Comparison of ENCODE assay signal across 8 cellular contexts in genomic region chr18:67199993-67200617, GRCh38.
DNase-seq lines count a peak whose midpoint lies in the region; TF ChIP-seq lines count a peak whose summit lies in the region.

No MANE protein-coding gene starts in this region.

- TF ChIP-seq POLR2A in esophagus squamous epithelium (IDR thresholded peaks at IDR 0.05) (no peak), ovary (IDR thresholded peaks at IDR 0.05) (no peak)

- H3K27ac ChIP-seq in 22Rv1 (no peak overlapping the region), esophagus squamous epithelium (no peak overlapping the region), ovary (no peak overlapping the region)

- intact Hi-C loops in esophagus squamous epithelium (cut with DNase I) (loop anchor here (10.0 kb wide), 1 partner anchor 95 kb away; no protein-coding TSS in a partner anchor), ovary (cut with DNase I) (no loop called here)

- DNase-seq in GM10266 (ENCODE audit: extremely low spot score) (peak; percentile 29), HEK293T (ENCODE audit: extremely low spot score) (peak; percentile 6), LNCaP clone FGC (ENCODE audit: low read depth) (peak; percentile 39), RKO (ENCODE audit: low spot score) (peak; percentile 70), esophagus squamous epithelium (lab: John Stamatoyannopoulos, UW) (no peak), non-pigmented ciliary epithelial cell (ENCODE audit: low read depth) (peak; percentile 36), ovary (no peak)

- TF ChIP-seq EP300 in ovary (IDR thresholded peaks at IDR 0.05) = no peak

- WGBS in esophagus squamous epithelium, 2 donors = 41 to 49% methylated on average over 3 of the region's 3 CpGs
- 32 to 42% (median 38%) methylated on average over 3 of the region's 3 CpGs for WGBS in ovary, 3 donors

- CTCF ChIA-PET in HEK293T (lab: Yijun Ruan, JAX) = interaction anchor here (0.6 to 1.3 kb wide), 3 partner anchors 15 to 96 kb away, joined by 3 to 5 read pairs (median 4); no protein-coding TSS in a partner anchor

- H3K4me3 ChIP-seq in LNCaP clone FGC (ENCODE audit: low read depth, low read length) (no peak overlapping the region), esophagus squamous epithelium (no peak overlapping the region), ovary (no peak overlapping the region)

- peak; percentile 72 for TF ChIP-seq CTCF in 22Rv1 (IDR thresholded peaks at IDR 0.05)
- peak; percentile 70 for TF ChIP-seq CTCF in GM10266 (IDR thresholded peaks at IDR 0.05; ENCODE audit: control insufficient read depth, insufficient read depth, low read depth, missing control alignments)
- TF ChIP-seq CTCF in LNCaP clone FGC (IDR thresholded peaks at IDR 0.05; ENCODE audit: control insufficient read depth, extremely low read depth, insufficient read depth) = peak; percentile 76
- peak in 5 of 6 experiments; percentile 25 to 59 (median 51) for TF ChIP-seq CTCF in esophagus squamous epithelium (IDR thresholded peaks at IDR 0.05)
- no peak for TF ChIP-seq CTCF in ovary (IDR thresholded peaks at IDR 0.05)

- H3K4me1 ChIP-seq in esophagus squamous epithelium (no peaks in the 10 kb centered on the region), ovary (ENCODE audit: insufficient read depth) (no peaks in the 10 kb centered on the region)

- H3K9me3 ChIP-seq in esophagus squamous epithelium = no peaks in the 10 kb centered on the region
- H3K9me3 ChIP-seq in ovary = no peaks in the 10 kb centered on the region

- H3K27me3 ChIP-seq in esophagus squamous epithelium (peaks cover 0 to 10% (median 0%) of the 10 kb centered on the region in 4 donors), ovary (no peaks in the 10 kb centered on the region)

- no peaks in the 10 kb centered on the region for H3K36me3 ChIP-seq in esophagus squamous epithelium
- H3K36me3 ChIP-seq in ovary = no peaks in the 10 kb centered on the region

- POLR2A ChIA-PET in HEK293T (lab: Yijun Ruan, JAX) = no interaction called here

TF ChIP-seq in HEK293T, 16 proteins besides CTCF, POLR2A, EP300 and RAD21:
- no peak for TF ChIP-seq SP1 (IDR thresholded peaks at IDR 0.05)
- TF ChIP-seq FOXA1 (IDR thresholded peaks at IDR 0.05) = no peak
- TF ChIP-seq L3MBTL2 (conservative IDR thresholded peaks at IDR 0.05) = no peak
- no peak for TF ChIP-seq LEF1 (IDR thresholded peaks at IDR 0.05; ENCODE audit: borderline replicate concordance)
- no peak for TF ChIP-seq TARDBP (IDR thresholded peaks at IDR 0.05)
- TF ChIP-seq FOXM1 (IDR thresholded peaks at IDR 0.05; ENCODE audit: borderline replicate concordance) = no peak
- no peak for TF ChIP-seq CTBP1 (IDR thresholded peaks at IDR 0.05; ENCODE audit: borderline replicate concordance)
- no peak for TF ChIP-seq ARNT (IDR thresholded peaks at IDR 0.05)
- TF ChIP-seq SUZ12 (IDR thresholded peaks at IDR 0.05) = no peak
- TF ChIP-seq HDGF (IDR thresholded peaks at IDR 0.05; ENCODE audit: borderline replicate concordance) = no peak
- no peak for TF ChIP-seq ELF4 (IDR thresholded peaks at IDR 0.05)
- TF ChIP-seq ZNF384 (IDR thresholded peaks at IDR 0.05) = no peak
- no peak for TF ChIP-seq NFRKB (IDR thresholded peaks at IDR 0.05)
- no peak for TF ChIP-seq FOXK2 (IDR thresholded peaks at IDR 0.05)
- no peak for TF ChIP-seq PKNOX1 (IDR thresholded peaks at IDR 0.05)
- no peak for TF ChIP-seq BHLHE40 (IDR thresholded peaks at IDR 0.05; ENCODE audit: borderline replicate concordance)

Comparison
In these comparisons a context has a peak if more than half of its experiments do, and no peak if none do; other contexts are left out.
1. CTCF ChIP-seq: peak in 22Rv1 (single experiment), GM10266 (single experiment), LNCaP clone FGC (single experiment) and esophagus squamous epithelium (5 of 6); none in ovary (0 of 3).
2. DNase-seq: peak in GM10266 (single experiment), HEK293T (single experiment), LNCaP clone FGC (single experiment), RKO (single experiment) and non-pigmented ciliary epithelial cell (single experiment); none in esophagus squamous epithelium (single experiment) and ovary (0 of 5).